27 cellular contexts compared by ENCODE assay signal in genomic region chr11:12458042-12458441, GRCh38.
DNase-seq lines count a peak whose midpoint lies in the region; ATAC-seq and TF ChIP-seq lines count a peak whose summit lies in the region.
"Had no signal": no experiment of that assay in that cellular context is flagged by ENCODE, and none has a peak within 500 bp of the region (broad histone marks: within the 10 kb centered on the region; RNA-seq: fewer than 3 reads in every experiment).

No MANE protein-coding gene starts in this region.

- peaks cover 88% of the 10 kb centered on the region for H3K4me1 ChIP-seq in left ventricle myocardium inferior
- H3K4me1 ChIP-seq in uterus: peaks cover 4 to 14% of the 10 kb centered on the region in 2 donors

- DNase-seq in Right ventricle myocardium inferior (ENCODE audit: missing footprints) (no peak), cardiac septum (ENCODE audit: low spot score) (no peak), left ventricle myocardium inferior (no peak), sciatic nerve (ENCODE audit: low spot score) (no peak), uterus (peak; percentile 28 to 32), SKM-1 treated with dmso at 0.1 percent for 144 hours (lab: John Stamatoyannopoulos, UW; ENCODE audit: unreplicated experiment) (no peak), NAMALWA (ENCODE audit: low spot score) (no peak), medulla oblongata (ENCODE audit: extremely low spot score) (no peak)
- DNase-seq: activated CD4-positive, alpha-beta memory T cell treated with anti-CD3 and anti-CD28 coated beads for 36 hours; activated CD8-positive, alpha-beta memory T cell treated with anti-CD3 and anti-CD28 coated beads, Interleukin-2, amount 50 U/mL, for 4 hours; activated naive CD4-positive, alpha-beta T cell treated with anti-CD3 and anti-CD28 coated beads, Interleukin-2, amount 10 ng/mL, durations not matched to agents 7 days and 5 days; amygdala; kidney glomerular epithelial cell; mammary epithelial cell; NCI-H1417 treated with DMSO at 0.1 percent for 48 hours; NCI-H446; NCI-H82; spleen; stimulated activated CD4-positive, alpha-beta T cell treated with anti-CD3 and anti-CD28 coated beads, Interleukin-4, amount 100 ng/mL, for 1 hour had no signal

- intact Hi-C loops in Right ventricle myocardium inferior (cut with DNase I) (no loop called here), cardiac septum (cut with DNase I) (no loop called here), left ventricle myocardium inferior (cut with micrococcal nuclease) (no loop called here), sciatic nerve (cut with DNase I) (no loop called here), uterus (cut with DNase I; ENCODE audit: low total_unique reads) (no loop called here)

- no peak for TF ChIP-seq CTCF in left ventricle myocardium inferior (IDR thresholded peaks at IDR 0.05; ENCODE audit: borderline replicate concordance)
- no peak for TF ChIP-seq CTCF in uterus (IDR thresholded peaks at IDR 0.05)

- H3K9me3 ChIP-seq in left ventricle myocardium inferior (replicated peaks) (no peaks in the 10 kb centered on the region), uterus (no peaks in the 10 kb centered on the region)
- H3K9me3 ChIP-seq: spleen, suprapubic skin, vagina had no signal

- ATAC-seq in Right ventricle myocardium inferior (peak; percentile 17), sciatic nerve (peak; percentile 53)
- ATAC-seq: activated CD4-positive, CD25-positive, alpha-beta regulatory T cell treated with anti-CD3 and anti-CD28 coated beads, Interleukin-2, amount 50 U/mL, for 24 hours; GM12878 had no signal

- no peaks in the 10 kb centered on the region for H3K36me3 ChIP-seq in left ventricle myocardium inferior
- H3K36me3 ChIP-seq in uterus: no peaks in the 10 kb centered on the region
- H3K36me3 ChIP-seq: spleen, suprapubic skin, vagina had no signal

- no peak for TF ChIP-seq POLR2A in uterus (IDR thresholded peaks at IDR 0.05)

- H3K27me3 ChIP-seq in left ventricle myocardium inferior (ENCODE audit: low read depth): no peaks in the 10 kb centered on the region
- no peaks in the 10 kb centered on the region for H3K27me3 ChIP-seq in uterus
- H3K27me3 ChIP-seq: spleen, suprapubic skin, vagina had no signal

- H3K4me3 ChIP-seq in left ventricle myocardium inferior (no peak overlapping the region), uterus (no peak overlapping the region)
- H3K4me3 ChIP-seq: GM12878, SK-N-MC, spleen, suprapubic skin, vagina had no signal

- peak overlapping the region; percentile 46 for H3K27ac ChIP-seq in left ventricle myocardium inferior (replicated peaks)
- peak overlapping the region; percentile 64 to 68 for H3K27ac ChIP-seq in uterus
- H3K27ac ChIP-seq: 22Rv1, KMS-11, RWPE1, SK-N-MC, spleen, suprapubic skin, vagina had no signal

Comparison
In these comparisons a context has a peak if more than half of its experiments do, and no peak if none do; other contexts are left out.
1. DNase-seq: peak in uterus (2 of 2); none in Right ventricle myocardium inferior (single experiment), cardiac septum (single experiment), left ventricle myocardium inferior (single experiment), sciatic nerve (single experiment), SKM-1 treated with dmso at 0.1 percent for 144 hours (single experiment), NAMALWA (single experiment) and medulla oblongata (single experiment).